ENCODE assay signal across 19 cellular contexts in genomic region chr10:112631501-112632410, GRCh38.
DNase-seq lines count a peak whose midpoint lies in the region; ATAC-seq, FAIRE-seq and TF ChIP-seq lines count a peak whose summit lies in the region.
"Had no signal": no experiment of that assay in that cellular context is flagged by ENCODE, and none has a peak within 500 bp of the region (broad histone marks: within the 10 kb centered on the region; RNA-seq: fewer than 3 reads in every experiment).

No MANE protein-coding gene starts in this region.

- H2AFZ ChIP-seq in neuronal stem cell (ENCODE audit: low read length): no peak overlapping the region

- CTCF ChIA-PET in naive thymus-derived CD4-positive, alpha-beta T cell (lab: Charles Lee): no interaction called here

- H3K18ac ChIP-seq in neuronal stem cell (ENCODE audit: low read length): no peak overlapping the region

- 90 to 93% (median 92%) methylated on average over 8 of the region's 8 CpGs for WGBS in small intestine, 3 donors
- WGBS in spleen, 5 donors: 95 to 100% (median 97%) methylated on average over 8 of the region's 8 CpGs
- WGBS in neuronal stem cell (ENCODE audit: extremely low coverage in 2 of 2, insufficient read length in 2 of 2, insufficient replicate concordance in 1 of 2), 2 donors: no CpG with 5 or more reads among the region's 8 CpGs

- in situ Hi-C loops in brain microvascular endothelial cell (cut with HindIII; ENCODE audit: low pct_ligation_motif_present, low sequenced_read_pairs): no loop called here

- no peak for ATAC-seq in naive thymus-derived CD4-positive, alpha-beta T cell
- ATAC-seq: activated CD8-positive, alpha-beta T cell treated with anti-CD3 and anti-CD28 coated beads, Interleukin-2, amount 10 ng/mL, durations not matched to agents 7 days and 5 days; stimulated activated effector memory CD8-positive, alpha-beta T cell treated with anti-CD3 and anti-CD28 coated beads, Interleukin-12 subunit alpha, Interleukin-12 subunit beta, amount 100 ng/mL, for 72 hours had no signal

- H3K27ac ChIP-seq in brain microvascular endothelial cell: no peak overlapping the region
- no peak overlapping the region for H3K27ac ChIP-seq in small intestine (ENCODE audit: low read depth in 1 of 2, low read length in 1 of 2)
- H3K27ac ChIP-seq in spleen: no peak overlapping the region
- no peak overlapping the region for H3K27ac ChIP-seq in neuronal stem cell (replicated peaks; ENCODE audit: low read length)
- H3K27ac ChIP-seq in naive thymus-derived CD4-positive, alpha-beta T cell (ENCODE audit: low read depth, low read length): no peak overlapping the region
- H3K27ac ChIP-seq: BLaER1, tibial artery had no signal

- H2BK5ac ChIP-seq in neuronal stem cell (ENCODE audit: low read length): no peak overlapping the region

- FAIRE-seq in small intestine (lab: Jason Lieb, UNC): no peak
- FAIRE-seq: HTR-8/SVneo had no signal

- H3K4me1 Mint-ChIP-seq in glutamatergic neuron (ENCODE audit: low read depth, unreplicated experiment): peaks cover 1% of the 10 kb centered on the region
- H3K4me1 Mint-ChIP-seq in naive thymus-derived CD4-positive, alpha-beta T cell: peaks cover 0 to 9% (median 0%) of the 10 kb centered on the region in 7 donors
- H3K4me1 Mint-ChIP-seq: activated B cell treated with CpG ODN at 0.5 μM for 24 hours; stimulated activated effector memory CD8-positive, alpha-beta T cell treated with anti-CD3 and anti-CD28 coated beads, Interleukin-12 subunit alpha, Interleukin-12 subunit beta, amount 100 ng/mL, for 72 hours had no signal

- no peaks in the 10 kb centered on the region for H3K27me3 Mint-ChIP-seq in glutamatergic neuron (ENCODE audit: unreplicated experiment)
- H3K27me3 Mint-ChIP-seq in naive thymus-derived CD4-positive, alpha-beta T cell: no peaks in the 10 kb centered on the region
- H3K27me3 Mint-ChIP-seq: activated B cell treated with CpG ODN at 0.5 μM for 24 hours had no signal

- POLR2A ChIA-PET in naive thymus-derived CD4-positive, alpha-beta T cell (lab: Charles Lee): no interaction called here

- no peak overlapping the region for H3K9ac ChIP-seq in neuronal stem cell (ENCODE audit: low read depth, low read length, poor library complexity)
- H3K9ac ChIP-seq: BLaER1 had no signal

- no peaks in the 10 kb centered on the region for H3K27me3 ChIP-seq in brain microvascular endothelial cell (replicated peaks)
- H3K27me3 ChIP-seq in small intestine (ENCODE audit: control insufficient read depth in 2 of 2, insufficient read depth in 2 of 2, low read length in 2 of 2): no peaks in the 10 kb centered on the region
- no peaks in the 10 kb centered on the region for H3K27me3 ChIP-seq in spleen (replicated peaks in 1 of 7)
- H3K27me3 ChIP-seq in neuronal stem cell (ENCODE audit: control insufficient read depth in 3 of 3, insufficient read depth in 3 of 3, low read depth in 1 of 3, low read length in 3 of 3): no peaks in the 10 kb centered on the region
- H3K27me3 ChIP-seq in naive thymus-derived CD4-positive, alpha-beta T cell (ENCODE audit: control insufficient read depth in 2 of 2, insufficient read depth in 2 of 2, low read length in 2 of 2): no peaks in the 10 kb centered on the region
- H3K27me3 ChIP-seq: BLaER1, MG63, tibial artery had no signal

- H4K91ac ChIP-seq in neuronal stem cell (ENCODE audit: low read depth, low read length, poor library complexity): no peak overlapping the region

- H2BK15ac ChIP-seq in neuronal stem cell (ENCODE audit: low read length): no peak overlapping the region

- no peak overlapping the region for H3K23ac ChIP-seq in neuronal stem cell (ENCODE audit: low read depth, low read length, poor library complexity)

- H3K14ac ChIP-seq in neuronal stem cell (ENCODE audit: low read length): no peak overlapping the region

- H3K4me3 ChIP-seq in brain microvascular endothelial cell (ENCODE audit: low read depth, low read length): no peak overlapping the region
- no peak overlapping the region for H3K4me3 ChIP-seq in small intestine (ENCODE audit: low read depth in 1 of 2, low read length in 2 of 2)
- no peak overlapping the region for H3K4me3 ChIP-seq in spleen
- no peak overlapping the region for H3K4me3 ChIP-seq in neuronal stem cell (ENCODE audit: low read length in 2 of 2)
- H3K4me3 ChIP-seq in naive thymus-derived CD4-positive, alpha-beta T cell (ENCODE audit: low read length): no peak overlapping the region
- H3K4me3 ChIP-seq: BLaER1, MG63, tibial artery had no signal

- peak; percentile 29 for DNase-seq in HuH-7 (ENCODE audit: low spot score)
- DNase-seq in brain microvascular endothelial cell: peak; percentile 6
- DNase-seq in glutamatergic neuron: no peak
- peak; percentile 21 for DNase-seq in small intestine
- no peak for DNase-seq in spleen
- DNase-seq in neuronal stem cell (ENCODE audit: low spot score): no peak
- DNase-seq in naive thymus-derived CD4-positive, alpha-beta T cell: no peak
- DNase-seq in NCI-H510A treated with DMSO at 0.1 percent for 48 hours (lab: John Stamatoyannopoulos, UW): no peak
- DNase-seq: activated B cell treated with CpG ODN at 0.5 μM for 24 hours; activated CD8-positive, alpha-beta T cell treated with anti-CD3 and anti-CD28 coated beads, Interleukin-2, amount 10 ng/mL, durations not matched to agents 7 days and 5 days; MG63; NCI-H187; NCI-H524; occipital lobe; tibial artery had no signal

- no peaks in the 10 kb centered on the region for H3K36me3 Mint-ChIP-seq in glutamatergic neuron (ENCODE audit: unreplicated experiment)
- H3K36me3 Mint-ChIP-seq in naive thymus-derived CD4-positive, alpha-beta T cell: peaks cover 0 to 38% (median 8%) of the 10 kb centered on the region in 5 donors
- H3K36me3 Mint-ChIP-seq: mesothelial cell of epicardium; stimulated activated effector memory CD8-positive, alpha-beta T cell treated with anti-CD3 and anti-CD28 coated beads, Interleukin-12 subunit alpha, Interleukin-12 subunit beta, amount 100 ng/mL, for 72 hours had no signal

- no peak overlapping the region for H2BK12ac ChIP-seq in neuronal stem cell (ENCODE audit: low read length)

- no peaks in the 10 kb centered on the region for H3K9me3 Mint-ChIP-seq in glutamatergic neuron (ENCODE audit: unreplicated experiment)
- peaks cover 0 to 2% (median 0%) of the 10 kb centered on the region in 11 donors for H3K9me3 Mint-ChIP-seq in naive thymus-derived CD4-positive, alpha-beta T cell
- H3K9me3 Mint-ChIP-seq: activated B cell treated with CpG ODN at 0.5 μM for 24 hours; stimulated activated effector memory CD8-positive, alpha-beta T cell treated with anti-CD3 and anti-CD28 coated beads, Interleukin-12 subunit alpha, Interleukin-12 subunit beta, amount 100 ng/mL, for 72 hours had no signal

- H3K4ac ChIP-seq in neuronal stem cell (ENCODE audit: low read length): no peak overlapping the region

- H3K4me2 ChIP-seq in neuronal stem cell (ENCODE audit: insufficient read depth, low read length, poor library complexity, severe bottlenecking): no peak overlapping the region
- H3K4me2 ChIP-seq: BLaER1 had no signal

- no peak overlapping the region for H4K8ac ChIP-seq in neuronal stem cell (ENCODE audit: low read depth, low read length)

- intact Hi-C loops in spleen (cut with DNase I; ENCODE audit: low total_unique reads): no loop called here
- intact Hi-C loops in naive thymus-derived CD4-positive, alpha-beta T cell (cut with micrococcal nuclease): no loop called here

- H3K9me3 ChIP-seq in small intestine (ENCODE audit: control insufficient read depth, low read depth): no peaks in the 10 kb centered on the region
- no peaks in the 10 kb centered on the region for H3K9me3 ChIP-seq in spleen
- H3K9me3 ChIP-seq in neuronal stem cell (replicated peaks in 1 of 2; ENCODE audit: control insufficient read depth in 2 of 2, insufficient read depth in 1 of 2, low read depth in 1 of 2, low read length in 2 of 2): peaks cover 0 to 3% of the 10 kb centered on the region in 2 donors
- H3K9me3 ChIP-seq in naive thymus-derived CD4-positive, alpha-beta T cell (ENCODE audit: control insufficient read depth in 2 of 3, low read length in 3 of 3): no peaks in the 10 kb centered on the region
- H3K9me3 ChIP-seq: BLaER1, MG63, tibial artery had no signal

- H3K27ac Mint-ChIP-seq in glutamatergic neuron (ENCODE audit: unreplicated experiment): peak overlapping the region; percentile 62
- H3K27ac Mint-ChIP-seq in naive thymus-derived CD4-positive, alpha-beta T cell: no peak overlapping the region
- H3K27ac Mint-ChIP-seq: activated B cell treated with CpG ODN at 0.5 μM for 24 hours; activated CD8-positive, alpha-beta T cell treated with anti-CD3 and anti-CD28 coated beads, Interleukin-2, amount 10 ng/mL, durations not matched to agents 7 days and 5 days; mesothelial cell of epicardium; stimulated activated effector memory CD8-positive, alpha-beta T cell treated with anti-CD3 and anti-CD28 coated beads, Interleukin-12 subunit alpha, Interleukin-12 subunit beta, amount 100 ng/mL, for 72 hours had no signal

- H3K36me3 ChIP-seq in brain microvascular endothelial cell (replicated peaks) (no peaks in the 10 kb centered on the region), small intestine (ENCODE audit: control insufficient read depth in 2 of 2, insufficient read depth in 2 of 2, low read length in 2 of 2) (peaks cover 0 to 3% of the 10 kb centered on the region in 2 donors), spleen (peaks cover 0 to 21% (median 0%) of the 10 kb centered on the region in 6 donors), neuronal stem cell (replicated peaks in 1 of 2; ENCODE audit: control insufficient read depth in 2 of 2, insufficient read depth in 2 of 2, low read length in 2 of 2) (no peaks in the 10 kb centered on the region)
- peaks cover 0 to 4% (median 0%) of the 10 kb centered on the region in 3 experiments for H3K36me3 ChIP-seq in naive thymus-derived CD4-positive, alpha-beta T cell (ENCODE audit: control insufficient read depth in 2 of 3, insufficient read depth in 3 of 3, low read length in 3 of 3)
- H3K36me3 ChIP-seq: BLaER1, MG63, tibial artery had no signal

- no peak for TF ChIP-seq CTCF in brain microvascular endothelial cell (IDR thresholded peaks at IDR 0.05; ENCODE audit: low read depth, low read length, missing control alignments)
- TF ChIP-seq CTCF in glutamatergic neuron (IDR thresholded peaks at IDR 0.05; ENCODE audit: partially characterized antibody, unreplicated experiment): no peak
- no peak for TF ChIP-seq CTCF in spleen (IDR thresholded peaks at IDR 0.05 in 8 of 11, conservative IDR thresholded peaks at IDR 0.05 in 3 of 11)

- no peak overlapping the region for H3K4me3 Mint-ChIP-seq in glutamatergic neuron (ENCODE audit: unreplicated experiment)
- H3K4me3 Mint-ChIP-seq in naive thymus-derived CD4-positive, alpha-beta T cell: no peak overlapping the region
- H3K4me3 Mint-ChIP-seq: activated B cell treated with CpG ODN at 0.5 μM for 24 hours; activated CD8-positive, alpha-beta T cell treated with anti-CD3 and anti-CD28 coated beads, Interleukin-2, amount 10 ng/mL, durations not matched to agents 7 days and 5 days; mesothelial cell of epicardium; stimulated activated effector memory CD8-positive, alpha-beta T cell treated with anti-CD3 and anti-CD28 coated beads, Interleukin-12 subunit alpha, Interleukin-12 subunit beta, amount 100 ng/mL, for 72 hours had no signal

- no peak for TF ChIP-seq POLR2A in spleen (IDR thresholded peaks at IDR 0.05)

- H3K79me1 ChIP-seq in neuronal stem cell (ENCODE audit: low read depth, low read length): no peaks in the 10 kb centered on the region

- no peak overlapping the region for H2AK5ac ChIP-seq in neuronal stem cell (ENCODE audit: low read depth, low read length)

- H2BK120ac ChIP-seq in neuronal stem cell (ENCODE audit: low read depth, low read length): no peak overlapping the region

- H3K4me1 ChIP-seq in small intestine (ENCODE audit: control insufficient read depth in 2 of 2, insufficient read depth in 1 of 2, low read depth in 1 of 2, low read length in 1 of 2): no peaks in the 10 kb centered on the region
- H3K4me1 ChIP-seq in spleen: no peaks in the 10 kb centered on the region
- peaks cover 6 to 7% of the 10 kb centered on the region in 2 donors for H3K4me1 ChIP-seq in neuronal stem cell (ENCODE audit: control insufficient read depth in 2 of 2, insufficient read depth in 1 of 2, low read depth in 1 of 2, low read length in 2 of 2)
- H3K4me1 ChIP-seq in naive thymus-derived CD4-positive, alpha-beta T cell (ENCODE audit: control insufficient read depth in 2 of 2, insufficient read depth in 2 of 2, low read length in 2 of 2): no peaks in the 10 kb centered on the region

Comparison
In these comparisons a context has a peak if more than half of its experiments do, and no peak if none do; other contexts are left out.
1. DNase-seq: peak in HuH-7 (single experiment), brain microvascular endothelial cell (single experiment) and small intestine (single experiment); none in glutamatergic neuron (single experiment), spleen (single experiment), neuronal stem cell (single experiment), naive thymus-derived CD4-positive, alpha-beta T cell (0 of 9) and NCI-H510A treated with DMSO at 0.1 percent for 48 hours (single experiment).